ENCODE assay signal across 13 cellular contexts in genomic region chr1:47684518-47684917, GRCh38.
"Had no signal": no experiment of that assay in that cellular context is flagged by ENCODE, and none has a peak within 500 bp of the region (broad histone marks: within the 10 kb centered on the region; RNA-seq: fewer than 3 reads in every experiment).

No MANE protein-coding gene starts in this region.

- H3K4me1 ChIP-seq: foreskin keratinocyte, parathyroid adenoma, upper lobe of left lung had no signal

- H3K79me2 ChIP-seq: parathyroid adenoma had no signal

- H2AFZ ChIP-seq: parathyroid adenoma had no signal

- H3K9me3 ChIP-seq: upper lobe of left lung had no signal

- H3K4me3 Mint-ChIP-seq: activated B cell treated with CpG ODN at 0.5 μM for 24 hours; activated CD4-positive, alpha-beta T cell treated with anti-CD3 and anti-CD28 coated beads, Interleukin-2, amount 10 ng/mL, durations not matched to agents 7 days and 5 days; neural crest cell; stimulated activated naive B cell treated with anti-CD40 and anti-IgM and Interleukin-4, amounts not matched to agents 10 μg/mL and 1 μg/mL and 100 μg/mL, for 72 hours; T-helper 2 cell treated with Interferon-gamma antibody and Interleukin-4, amounts not matched to agents 5 μg/mL and 100 μg/mL, for 36 hours had no signal

- H3K4me1 Mint-ChIP-seq: activated B cell treated with CpG ODN at 0.5 μM for 24 hours; activated CD4-positive, alpha-beta T cell treated with anti-CD3 and anti-CD28 coated beads, Interleukin-2, amount 10 ng/mL, durations not matched to agents 7 days and 5 days had no signal

- H3K27ac Mint-ChIP-seq: activated B cell treated with CpG ODN at 0.5 μM for 24 hours; activated CD4-positive, alpha-beta T cell treated with anti-CD3 and anti-CD28 coated beads, Interleukin-2, amount 10 ng/mL, durations not matched to agents 7 days and 5 days; stimulated activated naive B cell treated with anti-CD40 and anti-IgM and Interleukin-4, amounts not matched to agents 10 μg/mL and 1 μg/mL and 100 μg/mL, for 72 hours; T-helper 2 cell treated with Interferon-gamma antibody and Interleukin-4, amounts not matched to agents 5 μg/mL and 100 μg/mL, for 36 hours had no signal

- H3K27me3 Mint-ChIP-seq: activated CD4-positive, alpha-beta T cell treated with anti-CD3 and anti-CD28 coated beads, Interleukin-2, amount 10 ng/mL, durations not matched to agents 7 days and 5 days had no signal

- H3K27ac ChIP-seq: foreskin keratinocyte, parathyroid adenoma, upper lobe of left lung had no signal

- DNase-seq: activated B cell treated with CpG ODN at 0.5 μM for 24 hours; activated CD4-positive, alpha-beta T cell treated with anti-CD3 and anti-CD28 coated beads, Interleukin-2, amount 10 ng/mL, durations not matched to agents 7 days and 5 days; activated naive CD4-positive, alpha-beta T cell treated with anti-CD3 and anti-CD28 coated beads, Interleukin-2, amount 50 U/mL, for 16 hours; activated T-cell treated with anti-CD3 and anti-CD28 coated beads, Interleukin-2, amount 50 U/mL, for 1 hour; cortex of kidney; effector CD8-positive, alpha-beta T cell; foreskin keratinocyte; stimulated activated CD4-positive, alpha-beta T cell treated with anti-CD3 and anti-CD28 coated beads, Interleukin-2, amount 100 ng/mL, for 48 hours; stimulated activated naive B cell treated with anti-CD40 and anti-IgM and Interleukin-4, amounts not matched to agents 10 μg/mL and 1 μg/mL and 100 μg/mL, for 72 hours; upper lobe of left lung had no signal

- H3K36me3 ChIP-seq: upper lobe of left lung had no signal

- H3K9me3 Mint-ChIP-seq: activated B cell treated with CpG ODN at 0.5 μM for 24 hours; activated CD4-positive, alpha-beta T cell treated with anti-CD3 and anti-CD28 coated beads, Interleukin-2, amount 10 ng/mL, durations not matched to agents 7 days and 5 days; neural crest cell; stimulated activated naive B cell treated with anti-CD40 and anti-IgM and Interleukin-4, amounts not matched to agents 10 μg/mL and 1 μg/mL and 100 μg/mL, for 72 hours; T-helper 2 cell treated with Interferon-gamma antibody and Interleukin-4, amounts not matched to agents 5 μg/mL and 100 μg/mL, for 36 hours had no signal

- ATAC-seq: foreskin keratinocyte; stimulated activated naive B cell treated with anti-CD40 and anti-IgM and Interleukin-4, amounts not matched to agents 10 μg/mL and 1 μg/mL and 100 μg/mL, for 72 hours had no signal

- H3K4me3 ChIP-seq: upper lobe of left lung had no signal

- H3K36me3 Mint-ChIP-seq: stimulated activated naive B cell treated with anti-CD40 and anti-IgM and Interleukin-4, amounts not matched to agents 10 μg/mL and 1 μg/mL and 100 μg/mL, for 72 hours had no signal

- H3K9ac ChIP-seq: parathyroid adenoma had no signal

- H3K27me3 ChIP-seq: upper lobe of left lung had no signal
